Comparison of ENCODE assay signal across 1 cellular context in the genomic region with DNA sequence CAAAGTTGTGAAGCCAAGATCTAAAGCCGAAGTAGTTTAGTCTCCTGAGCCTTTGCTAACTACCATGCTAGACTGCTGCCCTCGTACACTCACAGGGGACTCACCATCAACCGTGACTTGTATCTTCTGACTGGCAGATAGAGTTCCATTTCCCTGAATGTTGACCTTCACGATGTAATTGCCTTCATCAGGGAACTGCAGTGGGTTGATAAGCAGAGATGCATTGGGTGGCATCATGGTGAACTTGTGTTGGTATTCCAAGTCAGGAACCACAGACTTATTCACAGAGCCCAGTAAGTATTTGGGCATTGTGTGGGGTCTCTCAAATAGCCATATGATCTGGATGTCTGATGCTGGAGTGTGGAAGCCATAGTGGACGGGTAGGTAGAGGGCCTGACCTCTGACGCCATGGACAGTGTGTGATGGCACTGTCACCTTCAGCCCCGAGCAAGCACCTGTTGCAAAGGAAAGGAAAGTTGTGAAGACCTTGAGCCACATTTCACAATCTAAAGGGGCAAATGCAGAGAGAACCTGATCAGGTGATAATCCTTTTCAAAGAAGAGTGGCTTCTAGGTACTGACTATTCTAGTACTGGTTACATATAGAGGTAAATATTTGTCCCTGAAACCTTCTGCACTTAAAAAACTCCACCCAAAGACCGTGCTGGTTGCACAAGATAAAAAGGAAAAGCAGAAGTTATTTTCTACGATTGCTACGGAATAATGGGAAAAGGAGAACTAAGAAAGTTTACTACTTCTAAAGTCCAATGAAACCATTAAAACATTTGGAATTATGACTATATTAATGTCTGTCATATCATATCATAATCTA.
TF ChIP-seq lines count a peak whose summit lies in the region.

No MANE protein-coding gene starts in this region.

TF ChIP-seq in K562, 482 proteins besides CTCF, POLR2A, EP300 and RAD21 (continued from another document and continues in another):
- TF ChIP-seq ZFP30 (CRISPR knock-in tag; IDR thresholded peaks at IDR 0.05; ENCODE audit: borderline replicate concordance) (no peak), TAL1 (IDR thresholded peaks at IDR 0.05) (peak; percentile 69), CCAR2 (IDR thresholded peaks at IDR 0.05; ENCODE audit: low read depth, low read length) (no peak), ZNF408 (CRISPR knock-in tag; IDR thresholded peaks at IDR 0.05; ENCODE audit: low read depth) (no peak), ZNF695 (CRISPR knock-in tag; IDR thresholded peaks at IDR 0.05) (no peak), ARID1B (IDR thresholded peaks at IDR 0.05) (peak; percentile 87), ADNP (tag; IDR thresholded peaks at IDR 0.05) (no peak), CBX1 (IDR thresholded peaks at IDR 0.05; ENCODE audit: low read depth) (no peak), KLF16 (IDR thresholded peaks at IDR 0.05) (0 out of 2 replicates have a peak, but pooled peaks have one; percentile 1), FOS (IDR thresholded peaks at IDR 0.05; ENCODE audit: extremely low read depth, insufficient read length) (no peak), ZNF124 (CRISPR knock-in tag; IDR thresholded peaks at IDR 0.05) (no peak), FOSL1 (tag; conservative IDR thresholded peaks at IDR 0.05) (no peak), SNRNP70 (optimal IDR thresholded peaks at IDR 0.05; ENCODE audit: low read depth, low read length) (no peak), DNMT1 (IDR thresholded peaks at IDR 0.05) (no peak), MBD2 (IDR thresholded peaks at IDR 0.05; ENCODE audit: borderline replicate concordance, low read depth) (no peak), ZNF57 (CRISPR knock-in tag; IDR thresholded peaks at IDR 0.05) (no peak), TAF15 (IDR thresholded peaks at IDR 0.05; ENCODE audit: low read depth, low read length) (no peak), PHB (CRISPR knock-in tag; IDR thresholded peaks at IDR 0.05) (no peak), FIP1L1 (IDR thresholded peaks at IDR 0.05; ENCODE audit: low read depth, low read length, poor library complexity, severe bottlenecking) (no peak), HNRNPH1 (optimal IDR thresholded peaks at IDR 0.05; ENCODE audit: low read depth, low read length) (no peak), TOE1 (IDR thresholded peaks at IDR 0.05; ENCODE audit: borderline replicate concordance) (no peak), TOE1 (CRISPR knock-in tag; IDR thresholded peaks at IDR 0.05; ENCODE audit: borderline replicate concordance, low read depth) (no peak), CEBPB (tag; IDR thresholded peaks at IDR 0.05) (peak; percentile 91), ETV5 (CRISPR knock-in tag; IDR thresholded peaks at IDR 0.05; ENCODE audit: low read depth) (no peak), L3MBTL2 (IDR thresholded peaks at IDR 0.05) (0 out of 2 replicates have a peak, but pooled peaks have one; percentile 8), MTA3 (IDR thresholded peaks at IDR 0.05; ENCODE audit: borderline replicate concordance) (0 out of 2 replicates have a peak, but pooled peaks have one; percentile 44), GTF2A2 (tag; IDR thresholded peaks at IDR 0.05) (no peak), POLR3A (IDR thresholded peaks at IDR 0.05; ENCODE audit: borderline replicate concordance, extremely low read depth, insufficient read depth, insufficient read length) (no peak), CBFA2T3 (IDR thresholded peaks at IDR 0.05) (peak; percentile 41), SETDB1 (IDR thresholded peaks at IDR 0.05; ENCODE audit: low read length) (no peak), GATA2 (CRISPR knock-in tag; IDR thresholded peaks at IDR 0.05) (peak; percentile 65), TCFL5 (CRISPR knock-in tag; conservative IDR thresholded peaks at IDR 0.05) (no peak), HEY1 (CRISPR knock-in tag; IDR thresholded peaks at IDR 0.05; ENCODE audit: borderline replicate concordance) (no peak), DACH1 (IDR thresholded peaks at IDR 0.05; ENCODE audit: partially characterized antibody) (no peak), XRCC4 (IDR thresholded peaks at IDR 0.05; ENCODE audit: extremely low read depth, insufficient read depth, insufficient read length) (no peak), SMARCB1 (IDR thresholded peaks at IDR 0.05; ENCODE audit: insufficient read length, low read depth) (peak; percentile 25), ZNF780A (CRISPR knock-in tag; IDR thresholded peaks at IDR 0.05) (no peak), ZNF24 (IDR thresholded peaks at IDR 0.05) (no peak), NCOA2 (IDR thresholded peaks at IDR 0.05; ENCODE audit: partially characterized antibody in 2 of 2) (no peak), PML (IDR thresholded peaks at IDR 0.05; ENCODE audit: low read length) (peak; percentile 48; the same call in 1 of the 2 replicates), JUNB (CRISPR knock-in tag; conservative IDR thresholded peaks at IDR 0.05) (no peak), MEF2D (tag; conservative IDR thresholded peaks at IDR 0.05; ENCODE audit: low read depth) (no peak), RBM17 (IDR thresholded peaks at IDR 0.05; ENCODE audit: borderline replicate concordance, low read depth, low read length) (no peak), TAF1 (IDR thresholded peaks at IDR 0.05; ENCODE audit: control insufficient read depth, extremely low read depth, insufficient read depth, low read length, severe bottlenecking) (no peak), GTF2F1 (IDR thresholded peaks at IDR 0.05; ENCODE audit: low read depth, low read length) (no peak), JUND (IDR thresholded peaks at IDR 0.05; ENCODE audit: borderline replicate concordance, low read depth, low read length) (peak; percentile 44; the same call in 1 of the 2 replicates), JUND (tag; IDR thresholded peaks at IDR 0.05; ENCODE audit: borderline replicate concordance, low read depth, low read length) (no peak), HSF4 (CRISPR knock-in tag; IDR thresholded peaks at IDR 0.05; ENCODE audit: borderline replicate concordance) (no peak)
- TF ChIP-seq, protein P1, sequence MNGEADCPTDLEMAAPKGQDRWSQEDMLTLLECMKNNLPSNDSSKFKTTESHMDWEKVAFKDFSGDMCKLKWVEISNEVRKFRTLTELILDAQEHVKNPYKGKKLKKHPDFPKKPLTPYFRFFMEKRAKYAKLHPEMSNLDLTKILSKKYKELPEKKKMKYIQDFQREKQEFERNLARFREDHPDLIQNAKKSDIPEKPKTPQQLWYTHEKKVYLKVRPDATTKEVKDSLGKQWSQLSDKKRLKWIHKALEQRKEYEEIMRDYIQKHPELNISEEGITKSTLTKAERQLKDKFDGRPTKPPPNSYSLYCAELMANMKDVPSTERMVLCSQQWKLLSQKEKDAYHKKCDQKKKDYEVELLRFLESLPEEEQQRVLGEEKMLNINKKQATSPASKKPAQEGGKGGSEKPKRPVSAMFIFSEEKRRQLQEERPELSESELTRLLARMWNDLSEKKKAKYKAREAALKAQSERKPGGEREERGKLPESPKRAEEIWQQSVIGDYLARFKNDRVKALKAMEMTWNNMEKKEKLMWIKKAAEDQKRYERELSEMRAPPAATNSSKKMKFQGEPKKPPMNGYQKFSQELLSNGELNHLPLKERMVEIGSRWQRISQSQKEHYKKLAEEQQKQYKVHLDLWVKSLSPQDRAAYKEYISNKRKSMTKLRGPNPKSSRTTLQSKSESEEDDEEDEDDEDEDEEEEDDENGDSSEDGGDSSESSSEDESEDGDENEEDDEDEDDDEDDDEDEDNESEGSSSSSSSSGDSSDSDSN (IDR thresholded peaks at IDR 0.05; ENCODE audit: borderline replicate concordance in 1 of 2, low read depth in 2 of 2, low read length in 2 of 2): no peak
- TF ChIP-seq, protein P2, sequence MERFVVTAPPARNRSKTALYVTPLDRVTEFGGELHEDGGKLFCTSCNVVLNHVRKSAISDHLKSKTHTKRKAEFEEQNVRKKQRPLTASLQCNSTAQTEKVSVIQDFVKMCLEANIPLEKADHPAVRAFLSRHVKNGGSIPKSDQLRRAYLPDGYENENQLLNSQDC (CRISPR knock-in tag; IDR thresholded peaks at IDR 0.05): no peak
- TF ChIP-seq, protein P3, sequence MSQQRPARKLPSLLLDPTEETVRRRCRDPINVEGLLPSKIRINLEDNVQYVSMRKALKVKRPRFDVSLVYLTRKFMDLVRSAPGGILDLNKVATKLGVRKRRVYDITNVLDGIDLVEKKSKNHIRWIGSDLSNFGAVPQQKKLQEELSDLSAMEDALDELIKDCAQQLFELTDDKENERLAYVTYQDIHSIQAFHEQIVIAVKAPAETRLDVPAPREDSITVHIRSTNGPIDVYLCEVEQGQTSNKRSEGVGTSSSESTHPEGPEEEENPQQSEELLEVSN (IDR thresholded peaks at IDR 0.05; ENCODE audit: borderline replicate concordance in 1 of 2, extremely low read depth in 1 of 2, insufficient read depth in 1 of 2, insufficient read length in 1 of 2, low read depth in 1 of 2, low read length in 1 of 2, poor library complexity in 1 of 2, severe bottlenecking in 1 of 2): no peak
- TF ChIP-seq, protein P4, sequence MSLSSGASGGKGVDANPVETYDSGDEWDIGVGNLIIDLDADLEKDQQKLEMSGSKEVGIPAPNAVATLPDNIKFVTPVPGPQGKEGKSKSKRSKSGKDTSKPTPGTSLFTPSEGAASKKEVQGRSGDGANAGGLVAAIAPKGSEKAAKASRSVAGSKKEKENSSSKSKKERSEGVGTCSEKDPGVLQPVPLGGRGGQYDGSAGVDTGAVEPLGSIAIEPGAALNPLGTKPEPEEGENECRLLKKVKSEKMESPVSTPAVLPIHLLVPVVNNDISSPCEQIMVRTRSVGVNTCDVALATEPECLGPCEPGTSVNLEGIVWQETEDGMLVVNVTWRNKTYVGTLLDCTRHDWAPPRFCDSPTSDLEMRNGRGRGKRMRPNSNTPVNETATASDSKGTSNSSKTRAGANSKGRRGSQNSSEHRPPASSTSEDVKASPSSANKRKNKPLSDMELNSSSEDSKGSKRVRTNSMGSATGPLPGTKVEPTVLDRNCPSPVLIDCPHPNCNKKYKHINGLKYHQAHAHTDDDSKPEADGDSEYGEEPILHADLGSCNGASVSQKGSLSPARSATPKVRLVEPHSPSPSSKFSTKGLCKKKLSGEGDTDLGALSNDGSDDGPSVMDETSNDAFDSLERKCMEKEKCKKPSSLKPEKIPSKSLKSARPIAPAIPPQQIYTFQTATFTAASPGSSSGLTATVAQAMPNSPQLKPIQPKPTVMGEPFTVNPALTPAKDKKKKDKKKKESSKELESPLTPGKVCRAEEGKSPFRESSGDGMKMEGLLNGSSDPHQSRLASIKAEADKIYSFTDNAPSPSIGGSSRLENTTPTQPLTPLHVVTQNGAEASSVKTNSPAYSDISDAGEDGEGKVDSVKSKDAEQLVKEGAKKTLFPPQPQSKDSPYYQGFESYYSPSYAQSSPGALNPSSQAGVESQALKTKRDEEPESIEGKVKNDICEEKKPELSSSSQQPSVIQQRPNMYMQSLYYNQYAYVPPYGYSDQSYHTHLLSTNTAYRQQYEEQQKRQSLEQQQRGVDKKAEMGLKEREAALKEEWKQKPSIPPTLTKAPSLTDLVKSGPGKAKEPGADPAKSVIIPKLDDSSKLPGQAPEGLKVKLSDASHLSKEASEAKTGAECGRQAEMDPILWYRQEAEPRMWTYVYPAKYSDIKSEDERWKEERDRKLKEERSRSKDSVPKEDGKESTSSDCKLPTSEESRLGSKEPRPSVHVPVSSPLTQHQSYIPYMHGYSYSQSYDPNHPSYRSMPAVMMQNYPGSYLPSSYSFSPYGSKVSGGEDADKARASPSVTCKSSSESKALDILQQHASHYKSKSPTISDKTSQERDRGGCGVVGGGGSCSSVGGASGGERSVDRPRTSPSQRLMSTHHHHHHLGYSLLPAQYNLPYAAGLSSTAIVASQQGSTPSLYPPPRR (CRISPR knock-in tag; IDR thresholded peaks at IDR 0.05; ENCODE audit: borderline replicate concordance): no peak
- TF ChIP-seq, protein P5, sequence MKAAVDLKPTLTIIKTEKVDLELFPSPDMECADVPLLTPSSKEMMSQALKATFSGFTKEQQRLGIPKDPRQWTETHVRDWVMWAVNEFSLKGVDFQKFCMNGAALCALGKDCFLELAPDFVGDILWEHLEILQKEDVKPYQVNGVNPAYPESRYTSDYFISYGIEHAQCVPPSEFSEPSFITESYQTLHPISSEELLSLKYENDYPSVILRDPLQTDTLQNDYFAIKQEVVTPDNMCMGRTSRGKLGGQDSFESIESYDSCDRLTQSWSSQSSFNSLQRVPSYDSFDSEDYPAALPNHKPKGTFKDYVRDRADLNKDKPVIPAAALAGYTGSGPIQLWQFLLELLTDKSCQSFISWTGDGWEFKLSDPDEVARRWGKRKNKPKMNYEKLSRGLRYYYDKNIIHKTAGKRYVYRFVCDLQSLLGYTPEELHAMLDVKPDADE (conservative IDR thresholded peaks at IDR 0.05; ENCODE audit: control insufficient read depth, low read depth, low read length): no peak
- TF ChIP-seq, protein P6, sequence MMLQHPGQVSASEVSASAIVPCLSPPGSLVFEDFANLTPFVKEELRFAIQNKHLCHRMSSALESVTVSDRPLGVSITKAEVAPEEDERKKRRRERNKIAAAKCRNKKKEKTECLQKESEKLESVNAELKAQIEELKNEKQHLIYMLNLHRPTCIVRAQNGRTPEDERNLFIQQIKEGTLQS (IDR thresholded peaks at IDR 0.05): no peak
- TF ChIP-seq, protein P6 (CRISPR knock-in tag; conservative IDR thresholded peaks at IDR 0.05): no peak
- TF ChIP-seq, protein P7, sequence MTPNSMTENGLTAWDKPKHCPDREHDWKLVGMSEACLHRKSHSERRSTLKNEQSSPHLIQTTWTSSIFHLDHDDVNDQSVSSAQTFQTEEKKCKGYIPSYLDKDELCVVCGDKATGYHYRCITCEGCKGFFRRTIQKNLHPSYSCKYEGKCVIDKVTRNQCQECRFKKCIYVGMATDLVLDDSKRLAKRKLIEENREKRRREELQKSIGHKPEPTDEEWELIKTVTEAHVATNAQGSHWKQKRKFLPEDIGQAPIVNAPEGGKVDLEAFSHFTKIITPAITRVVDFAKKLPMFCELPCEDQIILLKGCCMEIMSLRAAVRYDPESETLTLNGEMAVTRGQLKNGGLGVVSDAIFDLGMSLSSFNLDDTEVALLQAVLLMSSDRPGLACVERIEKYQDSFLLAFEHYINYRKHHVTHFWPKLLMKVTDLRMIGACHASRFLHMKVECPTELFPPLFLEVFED (CRISPR knock-in tag; conservative IDR thresholded peaks at IDR 0.05): no peak
- TF ChIP-seq, protein P8, sequence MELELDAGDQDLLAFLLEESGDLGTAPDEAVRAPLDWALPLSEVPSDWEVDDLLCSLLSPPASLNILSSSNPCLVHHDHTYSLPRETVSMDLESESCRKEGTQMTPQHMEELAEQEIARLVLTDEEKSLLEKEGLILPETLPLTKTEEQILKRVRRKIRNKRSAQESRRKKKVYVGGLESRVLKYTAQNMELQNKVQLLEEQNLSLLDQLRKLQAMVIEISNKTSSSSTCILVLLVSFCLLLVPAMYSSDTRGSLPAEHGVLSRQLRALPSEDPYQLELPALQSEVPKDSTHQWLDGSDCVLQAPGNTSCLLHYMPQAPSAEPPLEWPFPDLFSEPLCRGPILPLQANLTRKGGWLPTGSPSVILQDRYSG (tag; conservative IDR thresholded peaks at IDR 0.05; ENCODE audit: low read depth): no peak
- TF ChIP-seq, protein P9, sequence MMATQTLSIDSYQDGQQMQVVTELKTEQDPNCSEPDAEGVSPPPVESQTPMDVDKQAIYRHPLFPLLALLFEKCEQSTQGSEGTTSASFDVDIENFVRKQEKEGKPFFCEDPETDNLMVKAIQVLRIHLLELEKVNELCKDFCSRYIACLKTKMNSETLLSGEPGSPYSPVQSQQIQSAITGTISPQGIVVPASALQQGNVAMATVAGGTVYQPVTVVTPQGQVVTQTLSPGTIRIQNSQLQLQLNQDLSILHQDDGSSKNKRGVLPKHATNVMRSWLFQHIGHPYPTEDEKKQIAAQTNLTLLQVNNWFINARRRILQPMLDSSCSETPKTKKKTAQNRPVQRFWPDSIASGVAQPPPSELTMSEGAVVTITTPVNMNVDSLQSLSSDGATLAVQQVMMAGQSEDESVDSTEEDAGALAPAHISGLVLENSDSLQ (IDR thresholded peaks at IDR 0.05): peak; percentile 28; the same call in 1 of the 2 replicates
